12 cellular contexts compared by ENCODE assay signal in genomic region chr2:2101924-2102323, GRCh38.
DNase-seq lines count a peak whose midpoint lies in the region; ATAC-seq and TF ChIP-seq lines count a peak whose summit lies in the region.
"Had no signal": no experiment of that assay in that cellular context is flagged by ENCODE, and none has a peak within 500 bp of the region (broad histone marks: within the 10 kb centered on the region; RNA-seq: fewer than 3 reads in every experiment).

No MANE protein-coding gene starts in this region.

- no peak for TF ChIP-seq EP300 in transverse colon (IDR thresholded peaks at IDR 0.05; ENCODE audit: low read depth)

- no peaks in the 10 kb centered on the region; the same call in 1 of the 2 replicates for H3K36me3 ChIP-seq in BE2C
- H3K36me3 ChIP-seq in endodermal cell (ENCODE audit: control insufficient read depth, insufficient read depth, low read length), result no peaks in the 10 kb centered on the region
- no peaks in the 10 kb centered on the region for H3K36me3 ChIP-seq in transverse colon
- H3K36me3 ChIP-seq in neuronal stem cell (replicated peaks in 1 of 2; ENCODE audit: control insufficient read depth in 2 of 2, insufficient read depth in 2 of 2, low read length in 2 of 2), result no peaks in the 10 kb centered on the region
- H3K36me3 ChIP-seq: upper lobe of left lung had no signal

- H3K4me3 Mint-ChIP-seq in endodermal cell, result no peak overlapping the region
- H3K4me3 Mint-ChIP-seq: T-helper 1 cell treated with Interleukin-12 subunit alpha and Interleukin-12 subunit beta and Interleukin-4 antibody, amounts not matched to agents 30 μg/mL and 1 μg/mL, for 36 hours had no signal

- no peak overlapping the region for H2BK5ac ChIP-seq in neuronal stem cell (ENCODE audit: low read length)

- H3K4me1 Mint-ChIP-seq in endodermal cell, result peaks cover 25% of the 10 kb centered on the region

- DNase-seq in BE2C (no peak), NCI-H69 (lab: John Stamatoyannopoulos, UW) (peak; percentile 20), endodermal cell (no peak), transverse colon (no peak), RWPE1 (ENCODE audit: low spot score) (no peak), neuronal stem cell (ENCODE audit: low spot score) (no peak)
- DNase-seq: NCI-H226, posterior cingulate gyrus, upper lobe of left lung had no signal

- H3K4me3 ChIP-seq in BE2C (ENCODE audit: low read depth, low read length) (no peak overlapping the region), endodermal cell (ENCODE audit: low read length) (no peak overlapping the region), transverse colon (no peak overlapping the region), neuronal stem cell (ENCODE audit: low read length in 2 of 2) (no peak overlapping the region)
- H3K4me3 ChIP-seq: upper lobe of left lung had no signal

- H3K4ac ChIP-seq in neuronal stem cell (ENCODE audit: low read length), result no peak overlapping the region

- no peak overlapping the region for H3K4me2 ChIP-seq in neuronal stem cell (ENCODE audit: insufficient read depth, low read length, poor library complexity, severe bottlenecking)

- H3K27ac ChIP-seq in endodermal cell (ENCODE audit: low read depth, low read length) (no peak overlapping the region), transverse colon (no peak overlapping the region), RWPE1 (no peak overlapping the region), neuronal stem cell (replicated peaks; ENCODE audit: low read length) (no peak overlapping the region)
- H3K27ac ChIP-seq: upper lobe of left lung had no signal

- ATAC-seq in GM19395 (IDR thresholded peaks at IDR 0.05; ENCODE audit: unreplicated experiment), result peak; percentile 62
- no peak for ATAC-seq in GM19351 (IDR thresholded peaks at IDR 0.05; ENCODE audit: unreplicated experiment)

- H2BK15ac ChIP-seq in neuronal stem cell (ENCODE audit: low read length), result no peak overlapping the region

- H3K23ac ChIP-seq in neuronal stem cell (ENCODE audit: low read depth, low read length, poor library complexity), result no peak overlapping the region

- intact Hi-C loops in transverse colon (cut with DNase I; ENCODE audit: low total_unique reads), result no loop called here

- peak; percentile 60 for TF ChIP-seq CTCF in BE2C (IDR thresholded peaks at IDR 0.05; ENCODE audit: low read depth, low read length)
- TF ChIP-seq CTCF in endodermal cell (conservative IDR thresholded peaks at IDR 0.05), result peak; percentile 78
- peak in 1 of 5 experiments; percentile 9 for TF ChIP-seq CTCF in transverse colon (IDR thresholded peaks at IDR 0.05)
- no peak for TF ChIP-seq CTCF in RWPE1 (conservative IDR thresholded peaks at IDR 0.05; ENCODE audit: low read depth)

- no peak overlapping the region for H3K14ac ChIP-seq in neuronal stem cell (ENCODE audit: low read length)

- in situ Hi-C loops in transverse colon (cut with MboI; ENCODE audit: low pct_ligation_motif_present in 1 of 4, low pct_unique_long_range_greater_than_20kb in 1 of 4, low sequenced_read_pairs in 3 of 4), result no loop called here

- CTCF ChIA-PET in RWPE1 (lab: Yijun Ruan, JAX), result no interaction called here

- no peak overlapping the region for H2AFZ ChIP-seq in neuronal stem cell (ENCODE audit: low read length)

- no peaks in the 10 kb centered on the region for H3K36me3 Mint-ChIP-seq in endodermal cell (ENCODE audit: low read depth)

- no peak overlapping the region for H3K9ac ChIP-seq in endodermal cell (ENCODE audit: extremely low read depth, low read length, poor library complexity, severe bottlenecking)
- H3K9ac ChIP-seq in neuronal stem cell (ENCODE audit: low read depth, low read length, poor library complexity), result no peak overlapping the region

- no peak overlapping the region for H2BK12ac ChIP-seq in neuronal stem cell (ENCODE audit: low read length)

- H3K27me3 ChIP-seq in BE2C, result no peaks in the 10 kb centered on the region
- H3K27me3 ChIP-seq in endodermal cell (ENCODE audit: control insufficient read depth, insufficient read depth, low read length, poor library complexity, severe bottlenecking), result no peaks in the 10 kb centered on the region
- H3K27me3 ChIP-seq in transverse colon, result no peaks in the 10 kb centered on the region
- no peaks in the 10 kb centered on the region for H3K27me3 ChIP-seq in neuronal stem cell (ENCODE audit: control insufficient read depth in 3 of 3, insufficient read depth in 3 of 3, low read depth in 1 of 3, low read length in 3 of 3)
- H3K27me3 ChIP-seq: upper lobe of left lung had no signal

- H2BK120ac ChIP-seq in neuronal stem cell (ENCODE audit: low read depth, low read length), result no peak overlapping the region

- no peaks in the 10 kb centered on the region for H3K27me3 Mint-ChIP-seq in endodermal cell (ENCODE audit: insufficient read depth)

- H3K9me3 ChIP-seq in BE2C (no peaks in the 10 kb centered on the region), endodermal cell (ENCODE audit: control insufficient read depth, low read length) (peaks cover 4% of the 10 kb centered on the region), transverse colon (no peaks in the 10 kb centered on the region), neuronal stem cell (replicated peaks in 1 of 2; ENCODE audit: control insufficient read depth in 2 of 2, insufficient read depth in 1 of 2, low read depth in 1 of 2, low read length in 2 of 2) (no peaks in the 10 kb centered on the region)
- H3K9me3 ChIP-seq: upper lobe of left lung had no signal

- POLR2A ChIA-PET in RWPE1 (lab: Yijun Ruan, JAX; ENCODE audit: low non-redundant PET), result no interaction called here

- H4K91ac ChIP-seq in neuronal stem cell (ENCODE audit: low read depth, low read length, poor library complexity), result no peak overlapping the region

- peaks cover 4% of the 10 kb centered on the region for H3K4me1 ChIP-seq in BE2C
- H3K4me1 ChIP-seq in endodermal cell (ENCODE audit: control insufficient read depth, insufficient read depth, low read length), result peaks cover 13% of the 10 kb centered on the region
- H3K4me1 ChIP-seq in transverse colon, result no peaks in the 10 kb centered on the region
- H3K4me1 ChIP-seq in neuronal stem cell (ENCODE audit: control insufficient read depth in 2 of 2, insufficient read depth in 1 of 2, low read depth in 1 of 2, low read length in 2 of 2), result no peaks in the 10 kb centered on the region
- H3K4me1 ChIP-seq: upper lobe of left lung had no signal

- no peak overlapping the region for H2AK5ac ChIP-seq in neuronal stem cell (ENCODE audit: low read depth, low read length)

- H4K8ac ChIP-seq in neuronal stem cell (ENCODE audit: low read depth, low read length), result no peak overlapping the region

- H3K27ac Mint-ChIP-seq in endodermal cell, result no peak overlapping the region
- H3K27ac Mint-ChIP-seq: T-helper 1 cell treated with Interleukin-12 subunit alpha and Interleukin-12 subunit beta and Interleukin-4 antibody, amounts not matched to agents 30 μg/mL and 1 μg/mL, for 36 hours had no signal

- H3K9me3 Mint-ChIP-seq in endodermal cell, result peaks cover 4% of the 10 kb centered on the region
- H3K9me3 Mint-ChIP-seq: T-helper 1 cell treated with Interleukin-12 subunit alpha and Interleukin-12 subunit beta and Interleukin-4 antibody, amounts not matched to agents 30 μg/mL and 1 μg/mL, for 36 hours had no signal

- no peak overlapping the region for H3K18ac ChIP-seq in neuronal stem cell (ENCODE audit: low read length)

- 67 to 69% methylated on average over 1 of the region's 1 CpG for WGBS in endodermal cell (ENCODE audit: insufficient coverage in 1 of 2, insufficient read length in 1 of 2), 2 experiments
- 66% methylated on average over 1 of the region's 1 CpG; no CpG with 5 or more reads in 1 of the 2 donors for WGBS in transverse colon (ENCODE audit: low coverage in 1 of 2), 2 donors
- WGBS in neuronal stem cell (ENCODE audit: extremely low coverage in 2 of 2, insufficient read length in 2 of 2, insufficient replicate concordance in 1 of 2), 2 donors, result no CpG with 5 or more reads among the region's 1 CpG

- no peaks in the 10 kb centered on the region for H3K79me1 ChIP-seq in neuronal stem cell (ENCODE audit: low read depth, low read length)

- no peak for TF ChIP-seq POLR2A in transverse colon (IDR thresholded peaks at IDR 0.05)
